Comparison of ENCODE assay signal across 9 cellular contexts in the genomic region with DNA sequence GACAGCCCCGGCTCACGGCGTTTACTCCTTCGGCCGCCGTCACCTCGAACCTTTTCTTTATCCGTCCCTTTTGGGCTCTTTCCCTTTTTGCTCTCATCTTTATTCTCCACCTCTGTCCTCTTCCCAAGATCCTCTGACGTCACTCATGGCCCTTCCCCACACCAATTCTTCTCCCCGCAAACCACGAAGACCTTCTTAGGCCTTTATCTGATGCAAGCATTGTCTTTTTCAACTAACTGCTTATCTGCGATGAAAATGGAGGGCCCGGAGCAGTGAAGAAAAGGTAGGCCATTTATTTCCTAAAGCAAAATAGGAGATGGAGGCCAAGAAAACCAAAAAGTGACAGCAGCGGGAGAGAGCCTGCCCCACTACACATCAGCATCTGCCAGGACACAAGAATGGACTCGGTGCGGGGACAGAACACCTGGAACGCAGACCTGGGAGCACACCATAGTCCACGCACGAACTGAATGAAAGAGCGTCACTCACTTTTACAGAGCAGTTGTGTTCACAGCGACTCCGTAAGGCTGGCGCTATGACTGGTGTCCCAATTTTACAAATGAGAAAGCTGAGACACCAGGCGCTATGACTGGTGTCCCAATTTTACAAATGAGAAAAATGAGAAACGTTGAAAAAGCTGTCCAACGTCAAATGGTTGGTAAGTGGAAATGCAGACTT. TPM values are rescaled to one million over a fixed set of nuclear protein-coding genes. Genes with fewer than 3 reads are reported as not detected.
DNase-seq lines count a peak whose midpoint lies in the region; ATAC-seq, FAIRE-seq and TF ChIP-seq lines count a peak whose summit lies in the region.
"Had no signal": no experiment of that assay in that cellular context is flagged by ENCODE, and none has a peak within 500 bp of the region (broad histone marks: within the 10 kb centered on the region; RNA-seq: fewer than 3 reads in every experiment).

No MANE protein-coding gene starts in this region.

- H3K27ac ChIP-seq in GM12878 (ENCODE audit: control insufficient read depth, insufficient read depth) (no peak overlapping the region), smooth muscle cell (ENCODE audit: low read depth) (peak overlapping the region; percentile 59)

- RAD21 ChIA-PET in GM12878 (lab: Charles Lee; ENCODE audit: unreplicated experiment) = no interaction called here

- no peak for DNase-seq in GM12878 (ENCODE audit: low read depth, low spot score)
- DNase-seq in smooth muscle cell (lab: John Stamatoyannopoulos, UW; ENCODE audit: unreplicated experiment) = no peak
- DNase-seq in medulla oblongata (ENCODE audit: extremely low spot score) = no peak
- DNase-seq: NCI-H1417 had no signal

- no peak for TF ChIP-seq EP300 in GM12878 (IDR thresholded peaks at IDR 0.05; ENCODE audit: borderline replicate concordance in 1 of 2, control insufficient read depth in 1 of 2, low read depth in 2 of 2, low read length in 2 of 2)

- SMC1A ChIA-PET in GM12878 (lab: Charles Lee; ENCODE audit: uncharacterized antibody, unreplicated experiment) = no interaction called here

- peak overlapping the region; percentile 12; the same call in 1 of the 2 replicates for H2AFZ ChIP-seq in GM12878 (ENCODE audit: control insufficient read depth, low read depth, low read length)
- H2AFZ ChIP-seq in smooth muscle cell (ENCODE audit: low read depth) = peak overlapping the region; percentile 69

- no peak for FAIRE-seq in GM12878 (lab: Jason Lieb, UNC)

- no peak for TF ChIP-seq RAD21 in GM12878 (IDR thresholded peaks at IDR 0.05; ENCODE audit: insufficient read depth, low read depth, low read length)

- H3K36me3 ChIP-seq in GM12878 (ENCODE audit: control insufficient read depth in 2 of 2, insufficient read depth in 2 of 2, low read length in 1 of 2) (no peaks in the 10 kb centered on the region), iPS-15b (ENCODE audit: control insufficient read depth, insufficient read depth, low read length) (no peaks in the 10 kb centered on the region), smooth muscle cell (ENCODE audit: low read depth) (no peaks in the 10 kb centered on the region)

- H3F3A ChIP-seq in smooth muscle cell (ENCODE audit: low read depth) = peaks cover 7% of the 10 kb centered on the region

- H3K4me1 ChIP-seq in GM12878 (ENCODE audit: control insufficient read depth, insufficient read depth, low read length) (no peaks in the 10 kb centered on the region), iPS-15b (ENCODE audit: control insufficient read depth, insufficient read depth, low read length) (peaks cover 2% of the 10 kb centered on the region), smooth muscle cell (ENCODE audit: low read depth) (peaks cover 4% of the 10 kb centered on the region)

- H3K4me3 ChIP-seq in GM12878 = no peak overlapping the region
- peak overlapping the region; percentile 87 for H3K4me3 ChIP-seq in iPS-15b (ENCODE audit: low read depth, low read length)
- H3K4me3 ChIP-seq in smooth muscle cell = peak overlapping the region; percentile 41

- H3K79me2 ChIP-seq in GM12878 (ENCODE audit: control insufficient read depth, insufficient read depth, low read length) = no peaks in the 10 kb centered on the region
- no peaks in the 10 kb centered on the region for H3K79me2 ChIP-seq in smooth muscle cell (ENCODE audit: low read depth)

- WGBS in GM12878 (ENCODE audit: insufficient coverage, insufficient replicate concordance, low lambda C conversion rate, missing lambda C conversion rate) = 86% methylated on average over 26 of the region's 26 CpGs
- 18% methylated on average over 26 of the region's 26 CpGs for WGBS in smooth muscle cell (ENCODE audit: low lambda C conversion rate)

- H4K20me1 ChIP-seq in GM12878 (ENCODE audit: control insufficient read depth, insufficient read depth) (no peaks in the 10 kb centered on the region), smooth muscle cell (ENCODE audit: low read depth) (no peaks in the 10 kb centered on the region)

- no TSS peak for BruUV-seq in GM12878 (replicated peaks; lab: Mats Ljungman, UMichigan)

- TF ChIP-seq POLR2A in GM12878 (IDR thresholded peaks at IDR 0.05; ENCODE audit: low read depth, low read length) = no peak

- CTCF ChIA-PET in GM12878 (lab: Yijun Ruan, JAX) = no interaction called here

- in situ Hi-C loops in GM12878 (cut with MboI) = no loop called here

- H3K4me2 ChIP-seq in GM12878 (ENCODE audit: control insufficient read depth, insufficient read depth) = no peak overlapping the region
- peak overlapping the region; percentile 82 for H3K4me2 ChIP-seq in smooth muscle cell

- H3K9me3 ChIP-seq in GM12878 (replicated peaks; ENCODE audit: control insufficient read depth, insufficient read depth, low read length) (no peaks in the 10 kb centered on the region), iPS-15b (ENCODE audit: control insufficient read depth, insufficient read depth, low read length) (no peaks in the 10 kb centered on the region), smooth muscle cell (replicated peaks; ENCODE audit: low read depth) (no peaks in the 10 kb centered on the region)

- no peaks in the 10 kb centered on the region; a peak in 1 of 4 replicates for H3K27me3 ChIP-seq in GM12878 (replicated peaks in 1 of 2; ENCODE audit: control insufficient read depth in 2 of 2, insufficient read depth in 2 of 2, low read length in 1 of 2)
- peaks cover 6% of the 10 kb centered on the region for H3K27me3 ChIP-seq in iPS-15b (ENCODE audit: control insufficient read depth, insufficient read depth, low read length)
- H3K27me3 ChIP-seq in smooth muscle cell (ENCODE audit: low read depth) = no peaks in the 10 kb centered on the region

- POLR2A ChIA-PET in GM12878 (lab: Charles Lee) = interaction anchor here (0.5 kb wide), 1 partner anchor 357 kb away, joined by 3 read pairs; no protein-coding TSS in a partner anchor

- TF ChIP-seq CTCF in GM12878 (IDR thresholded peaks at IDR 0.05 in 2 of 3, conservative IDR thresholded peaks at IDR 0.05 in 1 of 3; ENCODE audit: control insufficient read depth in 2 of 3, extremely low read depth in 1 of 3, insufficient read depth in 1 of 3, low read depth in 3 of 3, low read length in 3 of 3) (no peak), smooth muscle cell (IDR thresholded peaks at IDR 0.05; ENCODE audit: borderline replicate concordance, insufficient read depth, poor library complexity, severe bottlenecking) (no peak)

- ATAC-seq in HG02798 (IDR thresholded peaks at IDR 0.05; ENCODE audit: poor library complexity, unreplicated experiment) (peak; percentile 11), GM12878 (no peak), GM21447 (IDR thresholded peaks at IDR 0.05; ENCODE audit: unreplicated experiment) (no peak), HG02973 (IDR thresholded peaks at IDR 0.05; ENCODE audit: unreplicated experiment) (no peak), HG03457 (IDR thresholded peaks at IDR 0.05; ENCODE audit: unreplicated experiment) (no peak)

- intact Hi-C loops in GM12878 (cut with micrococcal nuclease; ENCODE audit: unreplicated experiment) = no loop called here

- no peak overlapping the region for H3K9ac ChIP-seq in GM12878 (ENCODE audit: control insufficient read depth, insufficient read depth, low read length)
- no peak overlapping the region for H3K9ac ChIP-seq in iPS-15b (ENCODE audit: low read depth, low read length)
- H3K9ac ChIP-seq in smooth muscle cell (ENCODE audit: low read depth) = peak overlapping the region; percentile 27

TF ChIP-seq in GM12878, 131 proteins besides CTCF, POLR2A, EP300 and RAD21:
- TF ChIP-seq SMARCA5 (IDR thresholded peaks at IDR 0.05) (no peak), SRF (IDR thresholded peaks at IDR 0.05; ENCODE audit: low read depth in 2 of 2, low read length in 2 of 2) (no peak), BRCA1 (IDR thresholded peaks at IDR 0.05; ENCODE audit: low read depth, low read length) (no peak), ZNF24 (IDR thresholded peaks at IDR 0.05) (no peak)

RNA-seq across cellular contexts. Expression of gene ZNF777, which starts 45.3 kb away (rescaled TPM):
- total RNA-seq in GM12878 (2013; cell fraction: nucleolus; rRNA removed) = 4.1 and 5.4 TPM in 2 replicates
- total RNA-seq in GM12878 (2014; rRNA removed) = 5.3 and 7.3 TPM in 2 replicates
- total RNA-seq in GM12878 (2014; rRNA removed; fragmentation: Illumina TruSeq; extraction: Trizol) = 3.7 and 4.3 TPM in 2 replicates
- 13.9 and 16.0 TPM in 2 replicates for total RNA-seq in GM12878 (2021)
- polyA plus RNA-seq in GM12878 (2011; ENCODE audit: low read depth) = 2.7 TPM
- 1.2 and 3.1 TPM in 2 replicates for polyA plus RNA-seq in GM12878 (2011; rRNA removed)
- polyA plus RNA-seq in GM12878 (2011; cell fraction: cytosol; rRNA removed) = 4.1 and 5.7 TPM in 2 replicates
- 3.1 and 4.1 TPM in 2 replicates for polyA plus RNA-seq in GM12878 (2011; cell fraction: nucleus; rRNA removed)
- 7.0 and 7.8 TPM in 2 replicates for polyA plus RNA-seq in GM12878 (2012)
- 2.9 and 6.2 TPM in 2 replicates for polyA plus RNA-seq in GM12878 (2014; fragmentation: Illumina TruSeq; extraction: Trizol)
- polyA plus RNA-seq in GM12878 (2014; fragmentation: Nextera tagmentation; extraction: Ambion mirVana) = under 1 TPM; 0.03 to 0.13 TPM
- 10.2 and 10.3 TPM in 2 replicates for polyA plus RNA-seq in GM12878 (2014; rRNA removed)
- polyA plus RNA-seq in GM12878 (2016; fragmentation: Nextera tagmentation; extraction: Ambion mirVana) = 1 to 10 TPM in 1 of 2 experiments, under 1 TPM in 1; 0.24 to 2.4 TPM
- polyA minus RNA-seq in GM12878 (2011; rRNA and poly(A)+ RNA removed) = 2.8 and 7.4 TPM in 2 replicates
- 2.5 and 3.3 TPM in 2 replicates for polyA minus RNA-seq in GM12878 (2011; cell fraction: cytosol; rRNA and poly(A)+ RNA removed)
- polyA minus RNA-seq in GM12878 (2011; cell fraction: nucleus; rRNA and poly(A)+ RNA removed) = 1.5 and 3.7 TPM in 2 replicates
- 4.9 and 7.8 TPM in 2 replicates for total RNA-seq in smooth muscle cell
- polyA plus RNA-seq in smooth muscle cell = 13.0 and 14.9 TPM in 2 replicates
